Comparison of ENCODE assay signal across 21 cellular contexts in the genomic region with DNA sequence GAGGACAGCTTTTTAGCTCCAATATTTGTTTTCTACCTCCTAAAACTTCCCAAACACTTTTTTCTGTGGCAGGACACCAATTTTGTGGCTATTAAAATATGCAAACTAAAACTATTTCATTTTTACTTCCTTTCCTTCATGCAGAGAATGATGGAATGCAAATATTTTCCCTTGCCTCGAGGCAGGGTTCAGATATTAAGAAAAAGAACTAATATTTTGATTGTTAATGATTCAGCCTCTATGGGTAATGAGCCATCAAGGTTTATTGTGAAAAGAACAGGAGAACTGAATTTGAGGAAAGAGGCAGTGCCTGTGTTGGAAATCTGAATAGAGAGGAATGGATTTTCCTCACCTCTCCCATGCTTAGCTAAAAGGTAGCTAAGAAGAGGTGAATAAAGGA.
"Had no signal": no experiment of that assay in that cellular context is flagged by ENCODE, and none has a peak within 500 bp of the region (broad histone marks: within the 10 kb centered on the region; RNA-seq: fewer than 3 reads in every experiment).

No MANE protein-coding gene starts in this region.

- H3K36me3 Mint-ChIP-seq: T-cell had no signal

- H3K4me3 Mint-ChIP-seq: T-cell had no signal

- ATAC-seq: Panc1, T-cell had no signal

- DNase-seq: KBM-7, MV-4-11, NCI-H1092, NCI-H1105 treated with DMSO at 0.1 percent for 48 hours, NCI-H1417 treated with DMSO at 0.1 percent for 48 hours, NCI-H146, NCI-H1694 treated with DMSO at 0.1 percent for 48 hours, NCI-H2029, NCI-H2081 treated with DMSO at 0.1 percent for 48 hours, NCI-H2171, NCI-H226, NCI-H446, NCI-H510A, NCI-H524 treated with DMSO at 0.1 percent for 48 hours, NCI-H69, NCI-H774, SHP77, SW 1271, T-cell had no signal

- H3K27ac ChIP-seq: RWPE1 had no signal

- H3K4me1 Mint-ChIP-seq: T-cell had no signal

- H3K27ac Mint-ChIP-seq: T-cell had no signal
